Comparison of ENCODE assay signal across 1 cellular context in genomic region chr6:70172252-70172651, GRCh38.
TF ChIP-seq lines count a peak whose summit lies in the region.

No MANE protein-coding gene starts in this region.

TF ChIP-seq in H1, 55 proteins besides CTCF, POLR2A, EP300 and RAD21 (continued from another document):
- TF ChIP-seq TBP (IDR thresholded peaks at IDR 0.05; ENCODE audit: low read depth, low read length) (no peak), RFX5 (IDR thresholded peaks at IDR 0.05; ENCODE audit: borderline replicate concordance, low read depth, low read length) (no peak), SAP30 (IDR thresholded peaks at IDR 0.05; ENCODE audit: insufficient read depth, insufficient replicate concordance, low read length) (no peak), CBX5 (IDR thresholded peaks at IDR 0.05; ENCODE audit: low read depth, low read length) (no peak), NRF1 (IDR thresholded peaks at IDR 0.05; ENCODE audit: low read depth, low read length) (no peak), FOSL1 (IDR thresholded peaks at IDR 0.05; ENCODE audit: insufficient read depth, low read depth, low read length) (no peak)
- TF ChIP-seq, protein P1, sequence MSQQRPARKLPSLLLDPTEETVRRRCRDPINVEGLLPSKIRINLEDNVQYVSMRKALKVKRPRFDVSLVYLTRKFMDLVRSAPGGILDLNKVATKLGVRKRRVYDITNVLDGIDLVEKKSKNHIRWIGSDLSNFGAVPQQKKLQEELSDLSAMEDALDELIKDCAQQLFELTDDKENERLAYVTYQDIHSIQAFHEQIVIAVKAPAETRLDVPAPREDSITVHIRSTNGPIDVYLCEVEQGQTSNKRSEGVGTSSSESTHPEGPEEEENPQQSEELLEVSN (IDR thresholded peaks at IDR 0.05): no peak
- TF ChIP-seq, protein P2, sequence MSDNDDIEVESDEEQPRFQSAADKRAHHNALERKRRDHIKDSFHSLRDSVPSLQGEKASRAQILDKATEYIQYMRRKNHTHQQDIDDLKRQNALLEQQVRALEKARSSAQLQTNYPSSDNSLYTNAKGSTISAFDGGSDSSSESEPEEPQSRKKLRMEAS (IDR thresholded peaks at IDR 0.05): no peak
